3 cellular contexts compared by ENCODE assay signal in genomic region chr3:171417813-171418212, GRCh38.
A peak's percentile ranks its signal among the peaks of the same experiment; 100 is the strongest.
TF ChIP-seq lines count a peak whose summit lies in the region.

No MANE protein-coding gene starts in this region.

TF ChIP-seq in A549, 52 proteins besides CTCF, POLR2A, EP300 and RAD21:
- no peak for TF ChIP-seq RFX5 (IDR thresholded peaks at IDR 0.05)

TF ChIP-seq in IMR-90, 13 proteins besides CTCF, POLR2A, EP300 and RAD21:
- TF ChIP-seq FOS (IDR thresholded peaks at IDR 0.05; ENCODE audit: low read depth, low read length) (peak; percentile 57), MAZ (IDR thresholded peaks at IDR 0.05; ENCODE audit: borderline replicate concordance, low read depth, low read length) (no peak), RFX5 (IDR thresholded peaks at IDR 0.05; ENCODE audit: low read depth, low read length) (no peak), SMC3 (IDR thresholded peaks at IDR 0.05; ENCODE audit: low read depth, low read length) (no peak), NFE2L2 (IDR thresholded peaks at IDR 0.05; ENCODE audit: low read depth, low read length) (0 out of 2 replicates have a peak, but pooled peaks have one; percentile 2), BHLHE40 (IDR thresholded peaks at IDR 0.05; ENCODE audit: low read depth, low read length) (no peak), ELK1 (IDR thresholded peaks at IDR 0.05; ENCODE audit: borderline replicate concordance, low read depth, low read length) (no peak), CEBPB (IDR thresholded peaks at IDR 0.05; ENCODE audit: low read depth, low read length) (peak; percentile 75; the same call in 1 of the 2 replicates)
- TF ChIP-seq, protein P1, sequence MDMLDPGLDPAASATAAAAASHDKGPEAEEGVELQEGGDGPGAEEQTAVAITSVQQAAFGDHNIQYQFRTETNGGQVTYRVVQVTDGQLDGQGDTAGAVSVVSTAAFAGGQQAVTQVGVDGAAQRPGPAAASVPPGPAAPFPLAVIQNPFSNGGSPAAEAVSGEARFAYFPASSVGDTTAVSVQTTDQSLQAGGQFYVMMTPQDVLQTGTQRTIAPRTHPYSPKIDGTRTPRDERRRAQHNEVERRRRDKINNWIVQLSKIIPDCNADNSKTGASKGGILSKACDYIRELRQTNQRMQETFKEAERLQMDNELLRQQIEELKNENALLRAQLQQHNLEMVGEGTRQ (IDR thresholded peaks at IDR 0.05; ENCODE audit: low read depth, low read length), result no peak

TF ChIP-seq in endothelial cell of umbilical vein, 7 proteins besides CTCF, POLR2A, EP300 and RAD21:
- TF ChIP-seq MYC (IDR thresholded peaks at IDR 0.05; ENCODE audit: low read depth, low read length) (no peak), JUN (IDR thresholded peaks at IDR 0.05; ENCODE audit: borderline replicate concordance, insufficient read depth, insufficient read length, low read depth) (peak; percentile 51), GATA2 (IDR thresholded peaks at IDR 0.05; ENCODE audit: insufficient read depth, insufficient read length, low read depth, low read length) (no peak), FOS (IDR thresholded peaks at IDR 0.05; ENCODE audit: borderline replicate concordance, insufficient read depth, low read length) (peak; percentile 81)
